In genomic region chr6:111485316-111485715, GRCh38 we compare ENCODE assay signal across 9 cellular contexts. TPM values are rescaled to one million over a fixed set of nuclear protein-coding genes. Genes with fewer than 3 reads are reported as not detected.
DNase-seq lines count a peak whose midpoint lies in the region; ATAC-seq and TF ChIP-seq lines count a peak whose summit lies in the region.
"Had no signal": no experiment of that assay in that cellular context is flagged by ENCODE, and none has a peak within 500 bp of the region (broad histone marks: within the 10 kb centered on the region; RNA-seq: fewer than 3 reads in every experiment).

No MANE protein-coding gene starts in this region.

- H4K20me1 ChIP-seq in SK-N-SH (ENCODE audit: insufficient read depth) (no peaks in the 10 kb centered on the region; the same call in 1 of the 2 replicates), fibroblast of lung (ENCODE audit: control insufficient read depth, extremely low read depth, insufficient read depth, low read length) (no peaks in the 10 kb centered on the region)

- H3K9ac ChIP-seq in SK-N-SH (peak overlapping the region; percentile 78; the same call in 1 of the 2 replicates), SK-N-MC (ENCODE audit: insufficient read length) (peak overlapping the region; percentile 88), fibroblast of lung (ENCODE audit: insufficient read depth, low read length) (no peak overlapping the region), skeletal muscle satellite cell (ENCODE audit: low read depth, low read length) (peak overlapping the region; percentile 90)

- TF ChIP-seq EP300 in SK-N-SH (IDR thresholded peaks at IDR 0.05; ENCODE audit: borderline replicate concordance in 1 of 2, low read depth in 1 of 2, low read length in 1 of 2): no peak

- WGBS in SK-N-SH (ENCODE audit: low lambda C conversion rate): 84% methylated on average over 1 of the region's 1 CpG

- TF ChIP-seq CTCF in SK-N-SH (IDR thresholded peaks at IDR 0.05): no peak
- no peak for TF ChIP-seq CTCF in fibroblast of lung (conservative IDR thresholded peaks at IDR 0.05 in 1 of 2, IDR thresholded peaks at IDR 0.05 in 1 of 2; ENCODE audit: low read depth in 1 of 2, low read length in 2 of 2)
- TF ChIP-seq CTCF in RWPE1 (conservative IDR thresholded peaks at IDR 0.05; ENCODE audit: low read depth): no peak

- no peaks in the 10 kb centered on the region for H3K27me3 ChIP-seq in SK-N-SH (ENCODE audit: insufficient read depth)
- H3K27me3 ChIP-seq in fibroblast of lung (ENCODE audit: control insufficient read depth, insufficient read depth, low read length): no peaks in the 10 kb centered on the region
- H3K27me3 ChIP-seq in skeletal muscle satellite cell (ENCODE audit: control insufficient read depth, insufficient read depth, low read length): no peaks in the 10 kb centered on the region

- H2AFZ ChIP-seq in SK-N-SH (ENCODE audit: low read depth) (no peak overlapping the region; the same call in 1 of the 2 replicates), fibroblast of lung (ENCODE audit: low read length) (no peak overlapping the region)

- POLR2A ChIA-PET in SK-N-SH (lab: Yijun Ruan, JAX) (interaction anchor here (1.4 to 2.7 kb wide), 2 partner anchors 56 to 89 kb away, joined by 7 to 8 read pairs; no protein-coding TSS in a partner anchor), RWPE1 (lab: Yijun Ruan, JAX; ENCODE audit: low non-redundant PET) (no interaction called here)

- DNase-seq in SK-N-SH (no peak), SK-N-MC (ENCODE audit: low read depth, low spot score) (no peak), fibroblast of lung (ENCODE audit: low read depth in 2 of 2) (peak in 1 of 2 donors; percentile 39), NCI-H524 treated with DMSO at 0.1 percent for 48 hours (lab: John Stamatoyannopoulos, UW) (no peak), RWPE1 (ENCODE audit: low spot score) (no peak)
- DNase-seq: anterior cingulate cortex had no signal

- H3F3A ChIP-seq in SK-N-SH (replicated peaks; ENCODE audit: insufficient read depth): peaks cover 27% of the 10 kb centered on the region

- H3K4me3 ChIP-seq in SK-N-SH (ENCODE audit: low read depth in 2 of 2, low read length in 1 of 2): no peak overlapping the region; a peak in 1 of 4 replicates
- H3K4me3 ChIP-seq in SK-N-MC: peak overlapping the region; percentile 97
- H3K4me3 ChIP-seq in fibroblast of lung (replicated peaks in 1 of 4; ENCODE audit: control extremely low read depth in 1 of 4, insufficient read depth in 1 of 4, low read depth in 3 of 4, low read length in 4 of 4): peak overlapping the region in 3 of 4 experiments; percentile 49 to 87 (median 77)
- no peak overlapping the region for H3K4me3 ChIP-seq in skeletal muscle satellite cell (ENCODE audit: low read length)

- no peaks in the 10 kb centered on the region for H3K9me3 ChIP-seq in SK-N-SH
- no peaks in the 10 kb centered on the region for H3K9me3 ChIP-seq in SK-N-MC (ENCODE audit: low read depth, low read length)
- no peaks in the 10 kb centered on the region for H3K9me3 ChIP-seq in fibroblast of lung (ENCODE audit: control insufficient read depth, insufficient read depth, low read depth, low read length)
- H3K9me3 ChIP-seq in skeletal muscle satellite cell (replicated peaks; ENCODE audit: low read length): no peaks in the 10 kb centered on the region

- H3K4me2 ChIP-seq in SK-N-SH (peak overlapping the region; percentile 72; the same call in 1 of the 2 replicates), fibroblast of lung (ENCODE audit: extremely low read depth, insufficient read depth, low read length) (peak overlapping the region; percentile 75), skeletal muscle satellite cell (ENCODE audit: low read length) (peak overlapping the region; percentile 82)

- no peak for TF ChIP-seq RAD21 in SK-N-SH (IDR thresholded peaks at IDR 0.05; ENCODE audit: low read length)

- H3K27ac ChIP-seq in SK-N-SH (ENCODE audit: low read depth in 2 of 2, low read length in 1 of 2): peak overlapping the region; percentile 92 to 94
- H3K27ac ChIP-seq in SK-N-MC: peak overlapping the region; percentile 62
- H3K27ac ChIP-seq in fibroblast of lung (ENCODE audit: insufficient read depth, low read length): peak overlapping the region; percentile 92
- no peak overlapping the region for H3K27ac ChIP-seq in RWPE1

- no peak for ATAC-seq in SK-N-SH treated with all-trans-retinoic acid at 6 μM for 48 hours
- ATAC-seq in HG03520 (IDR thresholded peaks at IDR 0.05; ENCODE audit: unreplicated experiment): no peak

- peaks cover 0 to 5% of the 10 kb centered on the region in 2 experiments for H3K36me3 ChIP-seq in SK-N-SH (replicated peaks in 1 of 2; ENCODE audit: control insufficient read depth in 1 of 2, insufficient read depth in 2 of 2, low read length in 1 of 2)
- peaks cover 24% of the 10 kb centered on the region for H3K36me3 ChIP-seq in SK-N-MC (ENCODE audit: insufficient read depth, low read length)
- H3K36me3 ChIP-seq in fibroblast of lung (ENCODE audit: control insufficient read depth, insufficient read depth, low read length): no peaks in the 10 kb centered on the region
- H3K36me3 ChIP-seq in skeletal muscle satellite cell (ENCODE audit: insufficient read depth, low read length): no peaks in the 10 kb centered on the region

- CTCF ChIA-PET in SK-N-SH (lab: Yijun Ruan, JAX): interaction anchor here (0.7 kb wide), 1 partner anchor 111 kb away, joined by 3 read pairs; no protein-coding TSS in a partner anchor
- CTCF ChIA-PET in RWPE1 (lab: Yijun Ruan, JAX): no interaction called here

- no peaks in the 10 kb centered on the region for H3K9me2 ChIP-seq in SK-N-SH

- H3K4me1 ChIP-seq in SK-N-SH (ENCODE audit: control insufficient read depth in 1 of 2, insufficient read depth in 2 of 2, low read depth in 1 of 2, low read length in 1 of 2) (peaks cover 8 to 14% of the 10 kb centered on the region in 2 experiments; a peak in 2 of 4 replicates), fibroblast of lung (ENCODE audit: control insufficient read depth, extremely low read depth, insufficient read depth, low read length) (no peaks in the 10 kb centered on the region), skeletal muscle satellite cell (ENCODE audit: control insufficient read depth, insufficient read depth, low read length) (peaks cover 31% of the 10 kb centered on the region)

- H3K79me2 ChIP-seq in SK-N-SH (ENCODE audit: insufficient read depth): peaks cover 74% of the 10 kb centered on the region
- peaks cover 52% of the 10 kb centered on the region for H3K79me2 ChIP-seq in fibroblast of lung (ENCODE audit: control insufficient read depth, insufficient read depth, low read length)

TF ChIP-seq in SK-N-SH, 30 proteins besides CTCF, POLR2A, EP300 and RAD21 (continues in another document):
- TF ChIP-seq TAF1 (IDR thresholded peaks at IDR 0.05; ENCODE audit: borderline replicate concordance, low read depth, low read length): no peak
- no peak for TF ChIP-seq POLR2AphosphoS5 (IDR thresholded peaks at IDR 0.05; ENCODE audit: low read depth, low read length)
- TF ChIP-seq ELF1 (IDR thresholded peaks at IDR 0.05): no peak
- no peak for TF ChIP-seq GATA2 (CRISPR knock-in tag; IDR thresholded peaks at IDR 0.05)
- no peak for TF ChIP-seq CHD2 (IDR thresholded peaks at IDR 0.05; ENCODE audit: low read length, partially characterized antibody)
- no peak for TF ChIP-seq FOXM1 (IDR thresholded peaks at IDR 0.05; ENCODE audit: low read depth)
- no peak for TF ChIP-seq RCOR1 (IDR thresholded peaks at IDR 0.05; ENCODE audit: low read length)
- TF ChIP-seq SIN3A (IDR thresholded peaks at IDR 0.05; ENCODE audit: borderline replicate concordance, low read depth, low read length): no peak
- no peak for TF ChIP-seq USF2 (IDR thresholded peaks at IDR 0.05; ENCODE audit: borderline replicate concordance, low read depth, low read length)

TF ChIP-seq in SK-N-SH treated with all-trans-retinoic acid at 6 μM for 48 hours, 23 proteins besides CTCF, POLR2A, EP300 and RAD21 (continues in another document):
- TF ChIP-seq POU6F1 (CRISPR knock-in tag; IDR thresholded peaks at IDR 0.05; ENCODE audit: borderline replicate concordance, low read depth) (no peak), OSR1 (CRISPR knock-in tag; IDR thresholded peaks at IDR 0.05) (no peak), TOX (CRISPR knock-in tag; IDR thresholded peaks at IDR 0.05; ENCODE audit: borderline replicate concordance) (no peak), ESRRG (CRISPR knock-in tag; IDR thresholded peaks at IDR 0.05) (no peak), ARNTL (CRISPR knock-in tag; IDR thresholded peaks at IDR 0.05; ENCODE audit: borderline replicate concordance, low read depth) (no peak), ZNF8 (CRISPR knock-in tag; IDR thresholded peaks at IDR 0.05) (no peak), ZFP3 (CRISPR knock-in tag; IDR thresholded peaks at IDR 0.05) (no peak)

RNA-seq across cellular contexts. Expression of gene REV3L, which starts 2.3 kb away (rescaled TPM):
- polyA plus RNA-seq in SK-N-SH (2012; rRNA removed): 7.3 and 8.6 TPM in 2 replicates
- 8.9 and 9.8 TPM in 2 replicates for polyA plus RNA-seq in SK-N-SH (2012; cell fraction: cytosol; rRNA removed)
- 7.5 and 16.7 TPM in 2 replicates for polyA plus RNA-seq in SK-N-SH (2012; cell fraction: nucleus; rRNA removed)
- 59.1 and 127 TPM in 2 replicates for total RNA-seq in fibroblast of lung
- polyA plus RNA-seq in fibroblast of lung: 32.6 and 42.9 TPM in 2 replicates
- 18.5 and 21.3 TPM in 2 replicates for polyA plus RNA-seq in fibroblast of lung (2012)
- polyA minus RNA-seq in fibroblast of lung (ENCODE audit: low replicate concordance): 10.3 and 22.5 TPM in 2 replicates
- 29.3 and 32.7 TPM in 2 replicates for total RNA-seq in skeletal muscle satellite cell (2012; rRNA removed)

Comparison
In these comparisons a context has a peak if more than half of its experiments do, and no peak if none do; other contexts are left out.
1. H3K4me3 ChIP-seq: peak in SK-N-MC (single experiment) and fibroblast of lung (3 of 4); none in SK-N-SH (0 of 2) and skeletal muscle satellite cell (single experiment).
2. Peak in every context shown above with its lines, with median percentiles within 50 percentile points of each other: H3K4me2 ChIP-seq.